ENCODE assay signal across 1 cellular context in genomic region chr10:33336606-33337334, GRCh38.
TF ChIP-seq lines count a peak whose summit lies in the region.

No MANE protein-coding gene starts in this region.

TF ChIP-seq in HEK293, 187 proteins besides CTCF, POLR2A, EP300 and RAD21 (continued from another document and continues in another):
- TF ChIP-seq ZNF776 (tag by site-specific recombination; IDR thresholded peaks at IDR 0.05; ENCODE audit: borderline replicate concordance) (no peak), ZNF792 (tag by site-specific recombination; IDR thresholded peaks at IDR 0.05) (no peak), ZFHX2 (tag by site-specific recombination; conservative IDR thresholded peaks at IDR 0.05) (peak; percentile 60; the same call in 1 of the 2 replicates), ATF2 (tag by site-specific recombination; IDR thresholded peaks at IDR 0.05; ENCODE audit: low read depth) (no peak), ZNF530 (tag by site-specific recombination; IDR thresholded peaks at IDR 0.05; ENCODE audit: low read depth) (no peak), ZBTB17 (tag by site-specific recombination; IDR thresholded peaks at IDR 0.05) (no peak), KLF8 (tag by site-specific recombination; IDR thresholded peaks at IDR 0.05) (peak; percentile 17; the same call in 1 of the 2 replicates), KLF1 (tag by site-specific recombination; IDR thresholded peaks at IDR 0.05) (no peak), ZNF341 (tag by site-specific recombination; IDR thresholded peaks at IDR 0.05; ENCODE audit: low read depth) (no peak; the same call in 1 of the 2 replicates), ZNF707 (tag by site-specific recombination; IDR thresholded peaks at IDR 0.05) (no peak), ZBTB10 (tag by site-specific recombination; IDR thresholded peaks at IDR 0.05) (peak; percentile 30), ZSCAN16 (tag by site-specific recombination; IDR thresholded peaks at IDR 0.05) (no peak), PBX3 (CRISPR knock-in tag; IDR thresholded peaks at IDR 0.05) (no peak), ZNF501 (tag by site-specific recombination; IDR thresholded peaks at IDR 0.05) (no peak; the same call in 1 of the 2 replicates), ZNF830 (tag by site-specific recombination; IDR thresholded peaks at IDR 0.05; ENCODE audit: low read depth) (no peak), ZNF549 (tag by site-specific recombination; IDR thresholded peaks at IDR 0.05) (no peak), REST (tag by site-specific recombination; IDR thresholded peaks at IDR 0.05) (peak; percentile 35; the same call in 1 of the 2 replicates), ZNF324 (tag by site-specific recombination; IDR thresholded peaks at IDR 0.05) (no peak), ZNF404 (tag by site-specific recombination; IDR thresholded peaks at IDR 0.05) (no peak), ZNF76 (tag by site-specific recombination; IDR thresholded peaks at IDR 0.05; ENCODE audit: borderline replicate concordance, low read depth) (no peak), ZNF23 (tag by site-specific recombination; IDR thresholded peaks at IDR 0.05; ENCODE audit: borderline replicate concordance) (no peak), ZBTB49 (tag by site-specific recombination; IDR thresholded peaks at IDR 0.05; ENCODE audit: low read depth) (no peak), ZNF449 (tag by site-specific recombination; IDR thresholded peaks at IDR 0.05) (no peak), BCL6B (tag by site-specific recombination; IDR thresholded peaks at IDR 0.05) (no peak), ZNF223 (tag by site-specific recombination; IDR thresholded peaks at IDR 0.05) (no peak), OVOL3 (tag by site-specific recombination; IDR thresholded peaks at IDR 0.05) (no peak), ZNF138 (tag by site-specific recombination; IDR thresholded peaks at IDR 0.05; ENCODE audit: borderline replicate concordance) (no peak), ZNF416 (tag by site-specific recombination; IDR thresholded peaks at IDR 0.05) (no peak), ZBTB6 (tag by site-specific recombination; IDR thresholded peaks at IDR 0.05) (peak; percentile 34; the same call in 1 of the 2 replicates), KLF9 (tag by site-specific recombination; IDR thresholded peaks at IDR 0.05; ENCODE audit: low read depth) (no peak), BCL11A (tag by site-specific recombination; IDR thresholded peaks at IDR 0.05; ENCODE audit: low read depth) (no peak), ZNF335 (tag by site-specific recombination; conservative IDR thresholded peaks at IDR 0.05) (peak; percentile 54; the same call in 1 of the 2 replicates), ZNF747 (tag by site-specific recombination; IDR thresholded peaks at IDR 0.05) (no peak), ZNF610 (tag by site-specific recombination; IDR thresholded peaks at IDR 0.05; ENCODE audit: borderline replicate concordance) (peak; percentile 50; the same call in 1 of the 2 replicates), PRDM6 (tag by site-specific recombination; IDR thresholded peaks at IDR 0.05) (no peak), SALL2 (tag by site-specific recombination; IDR thresholded peaks at IDR 0.05; ENCODE audit: borderline replicate concordance) (no peak), ZBTB26 (tag by site-specific recombination; optimal IDR thresholded peaks at IDR 0.05) (peak; percentile 77), HOXD13 (CRISPR knock-in tag; IDR thresholded peaks at IDR 0.05; ENCODE audit: borderline replicate concordance) (no peak), ZIC2 (tag by site-specific recombination; IDR thresholded peaks at IDR 0.05) (peak; percentile 56; the same call in 1 of the 2 replicates), PRDM1 (tag by site-specific recombination; IDR thresholded peaks at IDR 0.05) (peak; percentile 80), KLF10 (tag by site-specific recombination; IDR thresholded peaks at IDR 0.05) (no peak)
